ENCODE assay signal across 18 cellular contexts in the genomic region with DNA sequence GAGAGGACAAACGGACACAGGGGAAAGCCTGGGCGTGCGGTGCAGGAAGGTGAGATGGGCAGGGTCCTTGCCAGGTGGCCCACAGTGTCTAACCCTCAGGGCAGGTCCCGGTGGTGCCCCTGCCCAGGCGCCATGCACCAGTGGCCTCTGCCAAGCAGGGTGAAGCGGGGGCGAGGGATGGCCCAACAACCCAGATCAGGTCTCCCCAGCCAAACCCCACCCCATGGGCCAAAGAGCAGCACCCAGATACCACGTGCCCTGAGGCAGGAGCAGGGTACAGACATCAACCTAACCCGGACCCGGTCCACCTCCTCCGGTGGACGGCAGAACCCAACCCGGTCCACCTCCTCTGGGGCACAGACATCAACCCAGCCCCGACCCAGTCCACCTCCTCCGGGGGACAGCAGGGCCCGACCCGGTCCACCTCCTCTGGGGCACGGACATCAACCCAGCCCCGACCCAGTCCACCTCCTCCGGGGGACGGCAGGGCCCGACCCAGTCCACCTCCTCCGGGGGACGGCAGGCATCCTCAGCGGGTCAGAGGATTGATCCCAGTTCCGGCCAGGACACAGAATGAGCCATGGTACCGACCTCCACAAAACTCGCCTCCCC. TPM values are rescaled to one million over a fixed set of nuclear protein-coding genes. Genes with fewer than 3 reads are reported as not detected.
DNase-seq lines count a peak whose midpoint lies in the region; ATAC-seq, FAIRE-seq and TF ChIP-seq lines count a peak whose summit lies in the region.
"Had no signal": no experiment of that assay in that cellular context is flagged by ENCODE, and none has a peak within 500 bp of the region (broad histone marks: within the 10 kb centered on the region; RNA-seq: fewer than 3 reads in every experiment).

No MANE protein-coding gene starts in this region.

- peaks cover 65% of the 10 kb centered on the region for H3K4me1 Mint-ChIP-seq in WTC11

- no TSS peak for BruUV-seq in K562 (replicated peaks; lab: Mats Ljungman, UMichigan)

- DNase-seq in K562 (ENCODE audit: extremely low read depth in 1 of 4, low spot score in 3 of 4) (no peak), right lobe of liver (peak; percentile 80 to 98 (median 96)), smooth muscle cell (lab: John Stamatoyannopoulos, UW; ENCODE audit: unreplicated experiment) (no peak), WTC11 (ENCODE audit: low spot score) (no peak), GM13977 (ENCODE audit: low spot score) (no peak), GDM1 (lab: John Stamatoyannopoulos, UW) (no peak)
- DNase-seq: activated CD8-positive, alpha-beta T cell treated with anti-CD3 and anti-CD28 coated beads, Interleukin-2, amount 10 ng/mL, durations not matched to agents 7 days and 5 days; BE2C; foreskin fibroblast; mammary epithelial cell; MV-4-11; NCI-H2081; NCI-H69; stimulated activated CD4-positive, alpha-beta T cell treated with anti-CD3 and anti-CD28 coated beads, Interleukin-4, amount 100 ng/mL, for 4 hours had no signal

- H3K9me3 ChIP-seq in HUES48 (ENCODE audit: control insufficient read depth, insufficient read depth, low read length) = no peaks in the 10 kb centered on the region
- H3K9me3 ChIP-seq in K562 (replicated peaks; ENCODE audit: control insufficient read depth, insufficient read depth, low read depth, low read length) = no peaks in the 10 kb centered on the region
- no peaks in the 10 kb centered on the region for H3K9me3 ChIP-seq in right lobe of liver
- H3K9me3 ChIP-seq in smooth muscle cell (replicated peaks; ENCODE audit: low read depth) = no peaks in the 10 kb centered on the region
- H3K9me3 ChIP-seq: BE2C, thoracic aorta had no signal

- no peak overlapping the region for H3K27ac Mint-ChIP-seq in WTC11
- H3K27ac Mint-ChIP-seq: activated CD8-positive, alpha-beta T cell treated with anti-CD3 and anti-CD28 coated beads, Interleukin-2, amount 10 ng/mL, durations not matched to agents 7 days and 5 days had no signal

- TF ChIP-seq RAD21 in K562 (CRISPR knock-in tag; conservative IDR thresholded peaks at IDR 0.05 in 1 of 2, IDR thresholded peaks at IDR 0.05 in 1 of 2) = no peak

- TF ChIP-seq POLR2A in K562 (conservative IDR thresholded peaks at IDR 0.05) = no peak
- no peak for TF ChIP-seq POLR2A in right lobe of liver (IDR thresholded peaks at IDR 0.05)

- H4K20me1 ChIP-seq in K562 (replicated peaks; ENCODE audit: control insufficient read depth, insufficient read depth, low read length) = peaks cover 38% of the 10 kb centered on the region
- peaks cover 66% of the 10 kb centered on the region for H4K20me1 ChIP-seq in smooth muscle cell (ENCODE audit: low read depth)

- ATAC-seq in K562 (peak; percentile 24), right lobe of liver (peak; percentile 52 to 69 (median 64)), WTC11 (no peak)
- ATAC-seq: activated CD8-positive, alpha-beta T cell treated with anti-CD3 and anti-CD28 coated beads, Interleukin-2, amount 10 ng/mL, durations not matched to agents 7 days and 5 days; HCT116 had no signal

- no peak overlapping the region for H3K4me2 ChIP-seq in K562 (ENCODE audit: insufficient read depth, low read length)
- peak overlapping the region; percentile 60 for H3K4me2 ChIP-seq in smooth muscle cell

- H3K27me3 ChIP-seq in HUES48 (ENCODE audit: control insufficient read depth, insufficient read depth, low read length) (no peaks in the 10 kb centered on the region), K562 (ENCODE audit: control insufficient read depth in 2 of 2, insufficient read depth in 2 of 2, low read length in 2 of 2) (peaks cover 13 to 47% of the 10 kb centered on the region in 2 experiments; a peak in 4 of 5 replicates), right lobe of liver (no peaks in the 10 kb centered on the region), smooth muscle cell (ENCODE audit: low read depth) (no peaks in the 10 kb centered on the region)
- H3K27me3 ChIP-seq: BE2C had no signal

- no peak for TF ChIP-seq EP300 in K562 (IDR thresholded peaks at IDR 0.05; ENCODE audit: low read length)

- no peak for TF ChIP-seq CTCF in K562 (IDR thresholded peaks at IDR 0.05 in 2 of 3, conservative IDR thresholded peaks at IDR 0.05 in 1 of 3; ENCODE audit: insufficient read depth in 2 of 3, low read depth in 1 of 3, low read length in 3 of 3)
- no peak for TF ChIP-seq CTCF in right lobe of liver (IDR thresholded peaks at IDR 0.05)
- no peak for TF ChIP-seq CTCF in smooth muscle cell (IDR thresholded peaks at IDR 0.05; ENCODE audit: borderline replicate concordance, insufficient read depth, poor library complexity, severe bottlenecking)
- TF ChIP-seq CTCF in WTC11 (IDR thresholded peaks at IDR 0.05) = no peak
- no peak for TF ChIP-seq CTCF in GM13977 (IDR thresholded peaks at IDR 0.05; ENCODE audit: extremely low read depth, insufficient read depth, missing control alignments)

- in situ Hi-C loops in K562 (cut with MboI) (no loop called here), GM13977 (cut with MboI; ENCODE audit: low pct_unique_long_range_greater_than_20kb, low sequenced_read_pairs, unreplicated experiment) (no loop called here)

- peaks cover 7% of the 10 kb centered on the region; the same call in 1 of the 2 replicates for H3K36me3 Mint-ChIP-seq in WTC11

- no peaks in the 10 kb centered on the region for H3K9me3 Mint-ChIP-seq in WTC11

- H2AFZ ChIP-seq in K562 (ENCODE audit: low read depth, low read length) (no peak overlapping the region), smooth muscle cell (ENCODE audit: low read depth) (no peak overlapping the region)

- no peak for FAIRE-seq in K562 (lab: Jason Lieb, UNC)
- FAIRE-seq: endometrium had no signal

- H3K79me2 ChIP-seq in K562 (ENCODE audit: control insufficient read depth, insufficient read depth, low read length) (no peaks in the 10 kb centered on the region), smooth muscle cell (ENCODE audit: low read depth) (no peaks in the 10 kb centered on the region)

- POLR2A ChIA-PET in K562 (lab: Yijun Ruan, JAX) = no interaction called here
- POLR2A ChIA-PET in WTC11 (lab: Charles Lee) = no interaction called here

- H3K4me3 ChIP-seq in HUES48 (ENCODE audit: low read depth, low read length) = no peak overlapping the region
- H3K4me3 ChIP-seq in K562 = no peak overlapping the region
- H3K4me3 ChIP-seq in right lobe of liver = peak overlapping the region in 2 of 3 donors; percentile 24 to 32
- no peak overlapping the region for H3K4me3 ChIP-seq in smooth muscle cell
- H3K4me3 ChIP-seq: thoracic aorta had no signal

- 29% methylated on average over 24 of the region's 28 CpGs for WGBS in K562 (ENCODE audit: insufficient coverage, low coverage, missing lambda C conversion rate)
- 36% methylated on average over 11 of the region's 28 CpGs for WGBS in right lobe of liver (ENCODE audit: insufficient coverage, low coverage, low lambda C conversion rate, missing lambda C conversion rate)
- WGBS in smooth muscle cell (ENCODE audit: low lambda C conversion rate) = 89% methylated on average over 28 of the region's 28 CpGs

- peaks cover 5% of the 10 kb centered on the region for H3F3A ChIP-seq in smooth muscle cell (ENCODE audit: low read depth)

- intact Hi-C loops in K562 (cut with micrococcal nuclease) (no loop called here), right lobe of liver (cut with DNase I) (no loop called here)

- H3K36me3 ChIP-seq in HUES48 (ENCODE audit: control insufficient read depth, insufficient read depth, low read length) (peaks cover 4% of the 10 kb centered on the region; the same call in 1 of the 2 replicates), K562 (ENCODE audit: control insufficient read depth, insufficient read depth, low read length) (no peaks in the 10 kb centered on the region), right lobe of liver (peaks cover 0 to 8% (median 0%) of the 10 kb centered on the region in 4 donors), smooth muscle cell (ENCODE audit: low read depth) (no peaks in the 10 kb centered on the region)
- H3K36me3 ChIP-seq: BE2C, thoracic aorta had no signal

- H3K27me3 Mint-ChIP-seq in WTC11 (ENCODE audit: low read depth) = no peaks in the 10 kb centered on the region

- CTCF ChIA-PET in K562 (lab: Yijun Ruan, JAX; ENCODE audit: low intra/inter-chr PET ratio) (no interaction called here), WTC11 (lab: Charles Lee) (interaction anchor here (1.8 to 2.0 kb wide), 2 partner anchors 68 to 88 kb away, joined by 5 to 8 read pairs; no protein-coding TSS in a partner anchor)

- H3K27ac ChIP-seq in HUES48 (ENCODE audit: low read depth, low read length) (peak overlapping the region; percentile 40), K562 (ENCODE audit: extremely low read depth, low read depth, low read length) (no peak overlapping the region), right lobe of liver (peak overlapping the region in 2 of 3 donors; percentile 95 to 99), smooth muscle cell (ENCODE audit: low read depth) (peak overlapping the region; percentile 63)
- H3K27ac ChIP-seq: thoracic aorta had no signal

- H3K9me1 ChIP-seq in K562 (ENCODE audit: control insufficient read depth, insufficient read depth, low read length) = no peaks in the 10 kb centered on the region

- no peak overlapping the region for H3K4me3 Mint-ChIP-seq in WTC11
- H3K4me3 Mint-ChIP-seq: activated CD8-positive, alpha-beta T cell treated with anti-CD3 and anti-CD28 coated beads, Interleukin-2, amount 10 ng/mL, durations not matched to agents 7 days and 5 days had no signal

- H3K9ac ChIP-seq in HUES48 (ENCODE audit: low read depth, low read length) (no peak overlapping the region), K562 (ENCODE audit: insufficient read depth in 1 of 2, low read depth in 2 of 2, low read length in 2 of 2) (peak overlapping the region in 1 of 2 experiments; percentile 37; a peak in 1 of 4 replicates), smooth muscle cell (ENCODE audit: low read depth) (peak overlapping the region; percentile 17)

- H3K4me1 ChIP-seq in HUES48 (ENCODE audit: control insufficient read depth, insufficient read depth, low read length) (peaks cover 50% of the 10 kb centered on the region), K562 (replicated peaks in 1 of 2; ENCODE audit: control insufficient read depth in 2 of 2, insufficient read depth in 2 of 2, low read length in 2 of 2) (peaks cover 19 to 80% of the 10 kb centered on the region in 2 experiments; a peak in 4 of 5 replicates), right lobe of liver (peaks cover 0 to 49% (median 25%) of the 10 kb centered on the region in 4 donors), smooth muscle cell (ENCODE audit: low read depth) (peaks cover 46% of the 10 kb centered on the region)

RNA-seq across cellular contexts. Expression of a gene that starts 12.8 kb away (rescaled TPM):
- total RNA-seq in K562 (2011; cell fraction: chromatin; rRNA removed; ENCODE audit: low replicate concordance) = 13.6 and 46.2 TPM in 2 replicates
- total RNA-seq in K562 (2011; cell fraction: nucleolus; rRNA removed) = 15.9 and 26.2 TPM in 2 replicates
- 8.9 and 10.9 TPM in 2 replicates for total RNA-seq in K562 (2011; cell fraction: nucleoplasm; rRNA removed)
- total RNA-seq in K562 (2014; rRNA removed) (1.1 and 1.3 TPM in 2 replicates), K562 (2014; rRNA removed; fragmentation: Illumina TruSeq; extraction: Trizol) (0.11 and 0.22 TPM in 2 replicates), K562 (2015; rRNA removed; fragmentation: Illumina TruSeq; extraction: Trizol) (0.51 and 0.53 TPM in 2 replicates), K562 (2021) (1.8 and 1.9 TPM in 2 replicates), right lobe of liver (10 to 100 TPM; 38.9 to 65.2 (median 53.3) TPM), smooth muscle cell (6.1 and 8.3 TPM in 2 replicates), WTC11 (2021) (28.1 to 29.9 TPM (median 29.9 TPM) in 3 replicates)
- polyA plus RNA-seq in K562 (2011; rRNA removed) (3.1 and 15.7 TPM in 2 replicates), K562 (2014; fragmentation: Illumina TruSeq; extraction: Trizol) (0.56 and 0.83 TPM in 2 replicates), K562 (2014; fragmentation: Nextera tagmentation; extraction: Ambion mirVana) (under 1 TPM; 0.01 to 0.04 TPM), K562 (2014; rRNA removed) (0.73 and 1.0 TPM in 2 replicates), smooth muscle cell (13.4 and 15.2 TPM in 2 replicates)
- 5.3 and 11.3 TPM in 2 replicates for polyA plus RNA-seq in K562 (2011; cell fraction: cytosol; rRNA removed)
- 55.8 and 115 TPM in 2 replicates for polyA plus RNA-seq in K562 (2011; cell fraction: nucleus; rRNA removed)
- polyA plus RNA-seq in K562 (2012) = 1.2 and 3.8 TPM in 2 replicates
- polyA minus RNA-seq in K562 (2011; rRNA and poly(A)+ RNA removed) = 2.5 and 9.1 TPM in 2 replicates
- polyA minus RNA-seq in K562 (2011; cell fraction: cytosol; rRNA and poly(A)+ RNA removed) = 5.9 and 21.7 TPM in 2 replicates
- polyA minus RNA-seq in K562 (2011; cell fraction: nucleus; rRNA and poly(A)+ RNA removed) = 13.1 and 36.8 TPM in 2 replicates

Comparison
In these comparisons a context has a peak if more than half of its experiments do, and no peak if none do; other contexts are left out.
1. H3K4me3 ChIP-seq: peak in right lobe of liver (2 of 3); none in HUES48 (single experiment), K562 (single experiment) and smooth muscle cell (single experiment).
2. DNase-seq: peak in right lobe of liver (3 of 3); none in K562 (0 of 4), smooth muscle cell (single experiment), WTC11 (single experiment), GM13977 (single experiment) and GDM1 (single experiment).